25 cellular contexts compared by ENCODE assay signal in the genomic region with DNA sequence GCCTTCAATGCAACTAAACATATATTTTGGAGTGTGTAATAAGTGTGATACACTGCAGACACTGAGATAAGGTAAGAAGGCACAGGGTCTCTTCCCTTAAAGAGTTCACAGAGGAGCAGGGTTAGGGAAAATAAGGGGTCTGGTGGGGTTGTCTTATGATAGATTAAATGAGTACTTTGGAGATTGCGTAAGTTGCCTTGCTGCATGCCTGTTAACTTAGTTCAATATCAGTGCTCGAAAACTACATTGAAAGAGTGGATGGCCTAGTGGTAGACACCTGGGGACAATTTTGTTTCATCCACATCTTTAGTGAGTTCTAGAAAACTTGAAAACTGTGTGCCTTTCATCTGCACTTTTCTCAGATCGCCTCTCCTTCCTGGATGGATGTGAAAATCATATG.
"Had no signal": no experiment of that assay in that cellular context is flagged by ENCODE, and none has a peak within 500 bp of the region (broad histone marks: within the 10 kb centered on the region; RNA-seq: fewer than 3 reads in every experiment).

No MANE protein-coding gene starts in this region.

- H3K4me3 ChIP-seq: colonic mucosa, esophagus squamous epithelium, gastrocnemius medialis, heart right ventricle, left lung, lower lobe of right lung, mucosa of descending colon had no signal

- DNase-seq: colonic mucosa; cortex of kidney; effector CD8-positive, alpha-beta T cell; effector memory CD8-positive, alpha-beta T cell; endodermal cell; erythroblast; esophagus squamous epithelium; foreskin fibroblast; foreskin melanocyte; gastrocnemius medialis; glutamatergic neuron; head of caudate nucleus; heart right ventricle; hippocampal formation; left cardiac atrium; left lung; left ventricle myocardium superior; lower lobe of right lung; mesenchymal stem cell; mucosa of descending colon had no signal

- H3K27me3 ChIP-seq: colonic mucosa, esophagus squamous epithelium, gastrocnemius medialis, heart right ventricle, left lung had no signal

- H3K9me3 ChIP-seq: colonic mucosa, esophagus squamous epithelium, gastrocnemius medialis, heart right ventricle, left lung, lower lobe of right lung, mucosa of descending colon had no signal

- H3K27ac ChIP-seq: colonic mucosa, epithelial cell of prostate, esophagus squamous epithelium, gastrocnemius medialis, heart right ventricle, left lung, lower lobe of right lung had no signal

- H3K4me1 ChIP-seq: colonic mucosa, gastrocnemius medialis, heart right ventricle, left lung, lower lobe of right lung had no signal

- ATAC-seq: effector memory CD8-positive, alpha-beta T cell; esophagus mucosa; gastrocnemius medialis; heart right ventricle; left cardiac atrium; left lung; left ventricle myocardium superior; lower lobe of right lung; mucosa of descending colon had no signal

- FAIRE-seq: endometrium, islet of Langerhans, keratinocyte had no signal

- H3K36me3 ChIP-seq: colonic mucosa, esophagus squamous epithelium, gastrocnemius medialis, heart right ventricle, left lung, lower lobe of right lung had no signal
